ENCODE assay signal across 36 cellular contexts in genomic region chr11:425301-425700, GRCh38. TPM values are rescaled to one million over a fixed set of nuclear protein-coding genes. Genes with fewer than 3 reads are reported as not detected.
"Had no signal": no experiment of that assay in that cellular context is flagged by ENCODE, and none has a peak within 500 bp of the region (broad histone marks: within the 10 kb centered on the region; RNA-seq: fewer than 3 reads in every experiment).

No MANE protein-coding gene starts in this region.

- H3K27me3 Mint-ChIP-seq: activated B cell treated with CpG ODN at 0.5 μM for 24 hours; activated CD4-positive, alpha-beta memory T cell treated with anti-CD3 and anti-CD28 coated beads for 36 hours; activated CD8-positive, alpha-beta T cell treated with anti-CD3 and anti-CD28 coated beads for 36 hours; activated naive CD4-positive, alpha-beta T cell treated with anti-CD3 and anti-CD28 coated beads, Interleukin-2, amount 50 U/mL, for 24 hours; activated naive CD8-positive, alpha-beta T cell; activated naive CD8-positive, alpha-beta T cell treated with anti-CD3 and anti-CD28 coated beads, Interleukin-2, amount 10 ng/mL, durations not matched to agents 7 days and 5 days; activated naive CD8-positive, alpha-beta T cell treated with anti-CD3 and anti-CD28 coated beads, Interleukin-2, amount 50 U/mL, for 24 hours; activated T-helper 17 cell treated with anti-CD3 and anti-CD28 coated beads, Interleukin-2, amount 50 U/mL, for 72 hours; central memory CD8-positive, alpha-beta T cell had no signal

- H3K9me3 Mint-ChIP-seq: activated CD4-positive, alpha-beta memory T cell treated with anti-CD3 and anti-CD28 coated beads for 36 hours; activated naive CD4-positive, alpha-beta T cell treated with anti-CD3 and anti-CD28 coated beads for 36 hours; activated naive CD4-positive, alpha-beta T cell treated with anti-CD3 and anti-CD28 coated beads, Interleukin-2, amount 50 U/mL, for 24 hours; activated naive CD8-positive, alpha-beta T cell treated with anti-CD3 and anti-CD28 coated beads, Interleukin-2, amount 10 ng/mL, durations not matched to agents 7 days and 5 days; activated naive CD8-positive, alpha-beta T cell treated with anti-CD3 and anti-CD28 coated beads, Interleukin-2, amount 50 U/mL, for 24 hours; activated T-cell treated with anti-CD3 and anti-CD28 coated beads, Interleukin-2, amount 50 U/mL, for 4 hours; activated T-cell treated with anti-CD3 and anti-CD28 coated beads, Interleukin-2, amount 50 U/mL, for 72 hours; activated T-helper 1 cell treated with anti-CD3 and anti-CD28 coated beads, Interleukin-12 subunit alpha, Interleukin-12 subunit beta, Interleukin-2, Interleukin-4 antibody, amounts not matched to agents 30 ng/mL and 10 ng/mL and 1 ng/mL, durations not matched to agents 14 hours and 24 hours and 36 hours; activated T-helper 17 cell treated with anti-CD3 and anti-CD28 coated beads, Interleukin-2, amount 50 U/mL, for 72 hours; T-helper 1 cell treated with Interleukin-12 subunit alpha and Interleukin-12 subunit beta and Interleukin-4 antibody, amounts not matched to agents 30 μg/mL and 1 μg/mL, for 36 hours had no signal

- H3K27ac ChIP-seq: ascending aorta, cardiac muscle cell, VCaP had no signal

- H3K4me3 ChIP-seq: ascending aorta, cardiac muscle cell had no signal

- H3K36me3 Mint-ChIP-seq: brain had no signal

- H3K27me3 ChIP-seq: ascending aorta, cardiac muscle cell had no signal

- H3K4me1 ChIP-seq: ascending aorta had no signal

- DNase-seq: activated B cell treated with CpG ODN at 0.5 μM for 24 hours; activated CD4-positive, alpha-beta memory T cell treated with anti-CD3 and anti-CD28 coated beads for 36 hours; activated CD4-positive, alpha-beta T cell treated with anti-CD3 and anti-CD28 coated beads for 4 hours; activated CD4-positive, alpha-beta T cell treated with anti-CD3 and anti-CD28 coated beads, Interleukin-2, amount 50 U/mL, for 1 hour; activated CD4-positive, alpha-beta T cell treated with anti-CD3 and anti-CD28 coated beads, Interleukin-2, amount 50 U/mL, for 4 hours; activated CD4-positive, CD25-positive, alpha-beta regulatory T cell treated with anti-CD3 and anti-CD28 coated beads, Interleukin-2, amount 50 U/mL, for 72 hours; activated CD8-positive, alpha-beta memory T cell treated with anti-CD3 and anti-CD28 coated beads, Interleukin-2, amount 50 U/mL, for 4 hours; activated CD8-positive, alpha-beta T cell treated with anti-CD3 and anti-CD28 coated beads for 36 hours; activated effector memory CD4-positive, alpha-beta T cell treated with anti-CD3 and anti-CD28 coated beads, Interleukin-2, amount 50 U/mL, for 16 hours; activated gamma-delta T cell treated with Interleukin-2 at 50 U/mL for 16 hours; activated naive CD4-positive, alpha-beta T cell; activated naive CD4-positive, alpha-beta T cell treated with anti-CD3 and anti-CD28 coated beads for 36 hours; activated naive CD8-positive, alpha-beta T cell treated with anti-CD3 and anti-CD28 coated beads, Interleukin-2, amount 10 ng/mL, durations not matched to agents 7 days and 5 days; activated naive CD8-positive, alpha-beta T cell treated with anti-CD3 and anti-CD28 coated beads, Interleukin-2, amount 50 U/mL, for 24 hours; activated T-cell treated with anti-CD3 and anti-CD28 coated beads for 4 hours; activated T-cell treated with anti-CD3 and anti-CD28 coated beads, Interleukin-2, amount 50 U/mL, for 1 hour; activated T-cell treated with anti-CD3 and anti-CD28 coated beads, Interleukin-2, amount 50 U/mL, for 4 hours; activated T-cell treated with anti-CD3 and anti-CD28 coated beads, Interleukin-2, amount 50 U/mL, for 72 hours; amygdala; anterior cingulate cortex; caudate nucleus; cerebellar nuclear complex; T-helper 1 cell; T-helper 9 cell had no signal

- ATAC-seq: activated CD8-positive, alpha-beta T cell treated with anti-CD3 and anti-CD28 coated beads for 36 hours; activated naive CD8-positive, alpha-beta T cell treated with anti-CD3 and anti-CD28 coated beads, Interleukin-2, amount 50 U/mL, for 24 hours; activated T-cell treated with anti-CD3 and anti-CD28 coated beads, Interleukin-2, amount 50 U/mL, for 4 hours; activated T-cell treated with anti-CD3 and anti-CD28 coated beads, Interleukin-2, amount 50 U/mL, for 72 hours; activated T-helper 17 cell treated with anti-CD3 and anti-CD28 coated beads, Interleukin-2, amount 50 U/mL, for 72 hours had no signal

- H3K4me1 Mint-ChIP-seq: activated B cell treated with CpG ODN at 0.5 μM for 24 hours; activated naive CD4-positive, alpha-beta T cell treated with anti-CD3 and anti-CD28 coated beads, Interleukin-2, amount 50 U/mL, for 24 hours; activated naive CD8-positive, alpha-beta T cell treated with anti-CD3 and anti-CD28 coated beads, Interleukin-2, amount 50 U/mL, for 24 hours; central memory CD8-positive, alpha-beta T cell had no signal

- H3K4me3 Mint-ChIP-seq: activated B cell treated with CpG ODN at 0.5 μM for 24 hours; activated CD4-positive, alpha-beta memory T cell treated with anti-CD3 and anti-CD28 coated beads for 36 hours; activated CD8-positive, alpha-beta T cell treated with anti-CD3 and anti-CD28 coated beads for 36 hours; activated naive CD4-positive, alpha-beta T cell treated with anti-CD3 and anti-CD28 coated beads for 36 hours; activated naive CD4-positive, alpha-beta T cell treated with anti-CD3 and anti-CD28 coated beads, Interleukin-2, amount 50 U/mL, for 24 hours; activated naive CD8-positive, alpha-beta T cell; activated naive CD8-positive, alpha-beta T cell treated with anti-CD3 and anti-CD28 coated beads, Interleukin-2, amount 10 ng/mL, durations not matched to agents 7 days and 5 days; activated naive CD8-positive, alpha-beta T cell treated with anti-CD3 and anti-CD28 coated beads, Interleukin-2, amount 50 U/mL, for 24 hours; activated T-cell treated with anti-CD3 and anti-CD28 coated beads, Interleukin-2, amount 50 U/mL, for 4 hours; activated T-cell treated with anti-CD3 and anti-CD28 coated beads, Interleukin-2, amount 50 U/mL, for 72 hours; activated T-helper 1 cell treated with anti-CD3 and anti-CD28 coated beads, Interleukin-12 subunit alpha, Interleukin-12 subunit beta, Interleukin-2, Interleukin-4 antibody, amounts not matched to agents 30 ng/mL and 10 ng/mL and 1 ng/mL, durations not matched to agents 14 hours and 24 hours and 36 hours; activated T-helper 17 cell treated with anti-CD3 and anti-CD28 coated beads, Interleukin-2, amount 50 U/mL, for 72 hours; brain; central memory CD8-positive, alpha-beta T cell; T-helper 1 cell treated with Interleukin-12 subunit alpha and Interleukin-12 subunit beta and Interleukin-4 antibody, amounts not matched to agents 30 μg/mL and 1 μg/mL, for 36 hours had no signal

- H3K36me3 ChIP-seq: ascending aorta, cardiac muscle cell had no signal

- H3K27ac Mint-ChIP-seq: activated B cell treated with CpG ODN at 0.5 μM for 24 hours; activated CD4-positive, alpha-beta memory T cell treated with anti-CD3 and anti-CD28 coated beads for 36 hours; activated CD8-positive, alpha-beta T cell treated with anti-CD3 and anti-CD28 coated beads for 36 hours; activated naive CD4-positive, alpha-beta T cell treated with anti-CD3 and anti-CD28 coated beads for 36 hours; activated naive CD4-positive, alpha-beta T cell treated with anti-CD3 and anti-CD28 coated beads, Interleukin-2, amount 50 U/mL, for 24 hours; activated naive CD8-positive, alpha-beta T cell; activated naive CD8-positive, alpha-beta T cell treated with anti-CD3 and anti-CD28 coated beads, Interleukin-2, amount 10 ng/mL, durations not matched to agents 7 days and 5 days; activated naive CD8-positive, alpha-beta T cell treated with anti-CD3 and anti-CD28 coated beads, Interleukin-2, amount 50 U/mL, for 24 hours; activated T-helper 1 cell treated with anti-CD3 and anti-CD28 coated beads, Interleukin-12 subunit alpha, Interleukin-12 subunit beta, Interleukin-2, Interleukin-4 antibody, amounts not matched to agents 30 ng/mL and 10 ng/mL and 1 ng/mL, durations not matched to agents 14 hours and 24 hours and 36 hours; activated T-helper 17 cell treated with anti-CD3 and anti-CD28 coated beads, Interleukin-2, amount 50 U/mL, for 72 hours; brain; T-helper 1 cell treated with Interleukin-12 subunit alpha and Interleukin-12 subunit beta and Interleukin-4 antibody, amounts not matched to agents 30 μg/mL and 1 μg/mL, for 36 hours had no signal

- H3K9me3 ChIP-seq: ascending aorta had no signal

RNA-seq across cellular contexts. Expression of gene ANO9, which starts 16.5 kb away (rescaled TPM):
- total RNA-seq: chondrocyte had no signal

RNA-seq across cellular contexts. Expression of gene PKP3, which starts 31.3 kb away (rescaled TPM):
- total RNA-seq: activated naive CD4-positive, alpha-beta T cell treated with anti-CD3 and anti-CD28 coated beads for 36 hours; activated T-helper 1 cell treated with anti-CD3 and anti-CD28 coated beads, Interleukin-12 subunit alpha, Interleukin-12 subunit beta, Interleukin-2, Interleukin-4 antibody, amounts not matched to agents 30 ng/mL and 10 ng/mL and 1 ng/mL, durations not matched to agents 14 hours and 24 hours and 36 hours; activated T-helper 17 cell treated with anti-CD3 and anti-CD28 coated beads, Interleukin-2, amount 50 U/mL, for 72 hours; ascending aorta; T-helper 2 cell treated with Interferon-gamma antibody and Interleukin-4, amounts not matched to agents 100 ng/mL and 5 ng/mL, for 36 hours had no signal

RNA-seq across cellular contexts. Expression of gene B4GALNT4, which starts 56.0 kb away (rescaled TPM):
- total RNA-seq: activated B cell treated with CpG ODN at 0.5 μM for 24 hours, ascending aorta had no signal
